ENCODE assay signal across 18 cellular contexts in genomic region chr3:106913111-106913698, GRCh38.
DNase-seq lines count a peak whose midpoint lies in the region; FAIRE-seq and TF ChIP-seq lines count a peak whose summit lies in the region.
"Had no signal": no experiment of that assay in that cellular context is flagged by ENCODE, and none has a peak within 500 bp of the region (broad histone marks: within the 10 kb centered on the region; RNA-seq: fewer than 3 reads in every experiment).

No MANE protein-coding gene starts in this region.

- H4K20me1 ChIP-seq in endothelial cell of umbilical vein (replicated peaks; ENCODE audit: control insufficient read depth, extremely low read depth, insufficient read depth, low read length): no peaks in the 10 kb centered on the region
- H4K20me1 ChIP-seq: BLaER1 had no signal

- no peaks in the 10 kb centered on the region for H3K79me2 ChIP-seq in endothelial cell of umbilical vein (ENCODE audit: control insufficient read depth, insufficient read depth, low read length)

- H3K27ac ChIP-seq in HUES64 (ENCODE audit: low read depth, low read length) (peak overlapping the region; percentile 99), endothelial cell of umbilical vein (ENCODE audit: insufficient read depth, low read depth, low read length) (no peak overlapping the region)
- H3K27ac ChIP-seq: BLaER1, uterus had no signal

- no peak for TF ChIP-seq POLR2A in endothelial cell of umbilical vein (IDR thresholded peaks at IDR 0.05; ENCODE audit: low read depth, low read length)

- H3K4me1 ChIP-seq in HUES64 (ENCODE audit: insufficient read depth, low read length): peaks cover 45% of the 10 kb centered on the region
- no peaks in the 10 kb centered on the region for H3K4me1 ChIP-seq in endothelial cell of umbilical vein (ENCODE audit: control insufficient read depth, extremely low read depth, insufficient read depth, low read length)
- H3K4me1 ChIP-seq: BLaER1, uterus had no signal

- intact Hi-C loops in endothelial cell of umbilical vein (cut with micrococcal nuclease): no loop called here

- H3K36me3 ChIP-seq in HUES64 (ENCODE audit: insufficient read depth, low read length) (peaks cover 14% of the 10 kb centered on the region), endothelial cell of umbilical vein (ENCODE audit: control insufficient read depth in 2 of 2, extremely low read depth in 1 of 2, insufficient read depth in 2 of 2, low read length in 2 of 2) (no peaks in the 10 kb centered on the region)
- H3K36me3 ChIP-seq: BLaER1, uterus had no signal

- H3K4me3 ChIP-seq in HUES64 (ENCODE audit: low read length) (peak overlapping the region; percentile 41), endothelial cell of umbilical vein (replicated peaks in 1 of 3; ENCODE audit: insufficient read depth in 1 of 3, low read depth in 1 of 3, low read length in 3 of 3) (no peak overlapping the region)
- H3K4me3 ChIP-seq: BLaER1, uterus had no signal

- no peaks in the 10 kb centered on the region for H3K9me1 ChIP-seq in endothelial cell of umbilical vein (replicated peaks; ENCODE audit: control insufficient read depth, extremely low read depth, insufficient read depth, low read length)

- CTCF ChIA-PET in endothelial cell of umbilical vein (lab: Charles Lee): no interaction called here

- dilution Hi-C loops in endothelial cell of umbilical vein (cut with MboI; ENCODE audit: extremely low pct_ligation_motif_present, low sequenced_read_pairs): no loop called here

- H3K9me3 ChIP-seq in HUES64 (ENCODE audit: insufficient read depth, low read depth, low read length) (peaks cover 16% of the 10 kb centered on the region), endothelial cell of umbilical vein (replicated peaks; ENCODE audit: control insufficient read depth, insufficient read depth, low read length) (no peaks in the 10 kb centered on the region)
- H3K9me3 ChIP-seq: uterus had no signal

- H3K9ac ChIP-seq in HUES64 (ENCODE audit: low read depth, low read length) (peak overlapping the region; percentile 77), endothelial cell of umbilical vein (replicated peaks; ENCODE audit: extremely low read depth, insufficient read depth, low read length) (no peak overlapping the region)
- H3K9ac ChIP-seq: BLaER1 had no signal

- DNase-seq in endothelial cell of umbilical vein (ENCODE audit: low read depth, low spot score): no peak
- peak; percentile 12 for DNase-seq in kidney tubule cell (ENCODE audit: low spot score)
- peak; percentile 4 for DNase-seq in stromal cell of bone marrow (ENCODE audit: low read depth)
- DNase-seq in cerebellar nuclear complex (lab: John Stamatoyannopoulos, UW): no peak
- DNase-seq in activated CD4-positive, CD25-positive, alpha-beta regulatory T cell treated with anti-CD3 and anti-CD28 coated beads, Interleukin-2, amount 50 U/mL, for 72 hours: no peak
- no peak for DNase-seq in SIG-M5 treated with dmso at 0.1 percent for 504 hours (lab: John Stamatoyannopoulos, UW; ENCODE audit: unreplicated experiment)
- DNase-seq in T-helper 1 cell: no peak
- DNase-seq: activated CD4-positive, alpha-beta T cell treated with anti-CD3 and anti-CD28 coated beads for 48 hours; activated T-cell treated with anti-CD3 and anti-CD28 coated beads, Interleukin-2, amount 50 U/mL, for 24 hours; dermis blood vessel endothelial cell; DMS79; kidney glomerular epithelial cell; NCI-H526; stimulated activated CD4-positive, alpha-beta T cell treated with anti-CD3 and anti-CD28 coated beads, Interleukin-4, amount 100 ng/mL, for 1 hour; uterus had no signal

- no TSS peak for BruUV-seq in endothelial cell of umbilical vein (replicated peaks; lab: Mats Ljungman, UMichigan)

- FAIRE-seq in endothelial cell of umbilical vein (lab: Jason Lieb, UNC): no peak
- FAIRE-seq: GM12891 had no signal

- no peak for TF ChIP-seq CTCF in endothelial cell of umbilical vein (IDR thresholded peaks at IDR 0.05; ENCODE audit: extremely low read depth in 1 of 2, insufficient read depth in 1 of 2, low read depth in 1 of 2, low read length in 2 of 2)

- no peak overlapping the region for H3K4me2 ChIP-seq in endothelial cell of umbilical vein (ENCODE audit: insufficient read depth, low read length)
- H3K4me2 ChIP-seq: BLaER1 had no signal

- H2AFZ ChIP-seq in endothelial cell of umbilical vein (ENCODE audit: low read depth, low read length): peak overlapping the region; percentile 23

- 26% methylated on average over 14 of the region's 14 CpGs for WGBS in HUES64

- H3K27me3 ChIP-seq in HUES64 (ENCODE audit: insufficient read depth, low read length) (no peaks in the 10 kb centered on the region), endothelial cell of umbilical vein (ENCODE audit: control insufficient read depth in 2 of 2, insufficient read depth in 2 of 2, low read length in 2 of 2) (no peaks in the 10 kb centered on the region)
- H3K27me3 ChIP-seq: BLaER1, uterus had no signal

- POLR2A ChIA-PET in endothelial cell of umbilical vein (lab: Charles Lee): no interaction called here

TF ChIP-seq in endothelial cell of umbilical vein, 7 proteins besides CTCF, POLR2A, EP300 and RAD21:
- no peak for TF ChIP-seq MAX (IDR thresholded peaks at IDR 0.05; ENCODE audit: insufficient read depth, insufficient read length)
- no peak for TF ChIP-seq JUN (IDR thresholded peaks at IDR 0.05; ENCODE audit: borderline replicate concordance, insufficient read depth, insufficient read length, low read depth)
- no peak for TF ChIP-seq MYC (IDR thresholded peaks at IDR 0.05; ENCODE audit: low read depth, low read length)
- no peak for TF ChIP-seq FOS (IDR thresholded peaks at IDR 0.05; ENCODE audit: borderline replicate concordance, insufficient read depth, low read length)
- no peak for TF ChIP-seq POLR2AphosphoS5 (IDR thresholded peaks at IDR 0.05; ENCODE audit: insufficient read depth, low read depth, low read length)
- TF ChIP-seq EZH2 (IDR thresholded peaks at IDR 0.05; ENCODE audit: borderline replicate concordance, low read depth, low read length, severe bottlenecking): no peak
- TF ChIP-seq GATA2 (IDR thresholded peaks at IDR 0.05; ENCODE audit: insufficient read depth, insufficient read length, low read depth, low read length): no peak

Comparison
In these comparisons a context has a peak if more than half of its experiments do, and no peak if none do; other contexts are left out.
1. DNase-seq: peak in kidney tubule cell (single experiment) and stromal cell of bone marrow (single experiment); none in endothelial cell of umbilical vein (single experiment), cerebellar nuclear complex (0 of 2), activated CD4-positive, CD25-positive, alpha-beta regulatory T cell treated with anti-CD3 and anti-CD28 coated beads, Interleukin-2, amount 50 U/mL, for 72 hours (single experiment), SIG-M5 treated with dmso at 0.1 percent for 504 hours (single experiment) and T-helper 1 cell (0 of 5).